In the genomic region with DNA sequence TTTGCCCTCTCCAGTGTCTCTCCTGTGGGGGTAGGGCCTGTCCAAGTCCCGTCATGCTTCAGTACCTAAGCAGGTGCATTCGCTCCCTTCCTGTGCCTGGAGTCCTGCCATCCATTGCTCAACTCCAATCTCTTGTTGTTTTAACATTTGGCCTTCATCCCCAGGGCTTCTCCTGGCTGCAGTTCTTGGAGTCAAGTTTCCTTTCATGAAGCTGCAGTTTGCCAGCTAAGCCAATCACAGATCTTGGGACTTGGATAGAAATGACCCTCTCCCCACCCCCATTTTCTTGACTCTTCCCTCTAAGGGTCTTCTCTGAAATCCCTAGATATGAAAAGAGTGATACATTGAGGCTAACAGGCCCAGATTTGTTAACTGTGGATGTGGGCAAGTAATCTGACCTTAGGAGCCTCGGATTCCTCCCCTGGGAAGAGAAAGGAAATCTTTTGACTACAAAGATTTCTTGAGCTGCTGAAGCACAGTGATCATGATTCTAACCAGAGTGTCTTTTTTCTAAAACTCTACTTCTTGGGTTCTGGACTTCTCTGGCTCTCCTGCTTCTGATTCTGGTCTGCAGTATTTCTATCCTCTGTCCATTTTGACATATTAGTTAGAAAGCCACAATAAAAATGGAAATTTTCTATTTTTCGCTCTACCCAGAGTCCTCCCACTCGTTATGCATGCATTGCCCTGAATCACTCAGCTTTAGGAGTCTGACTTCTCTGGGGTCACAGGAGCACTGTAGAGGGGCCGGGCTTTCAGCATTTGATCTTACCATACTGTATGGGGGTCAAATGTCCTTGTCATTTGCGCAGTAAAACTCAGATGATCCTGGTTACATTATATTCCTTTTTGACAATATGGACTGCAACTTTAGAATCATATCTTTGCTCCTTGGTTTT, we compare ENCODE assay signal across 9 cellular contexts.
DNase-seq lines count a peak whose midpoint lies in the region; ATAC-seq and TF ChIP-seq lines count a peak whose summit lies in the region.
"Had no signal": no experiment of that assay in that cellular context is flagged by ENCODE, and none has a peak within 500 bp of the region (broad histone marks: within the 10 kb centered on the region; RNA-seq: fewer than 3 reads in every experiment).

No MANE protein-coding gene starts in this region.

- peak; percentile 86 for ATAC-seq in Right ventricle myocardium inferior
- ATAC-seq in left lobe of liver: peak; percentile 95

- TF ChIP-seq POLR2A in adrenal gland (IDR thresholded peaks at IDR 0.05) (no peak), uterus (IDR thresholded peaks at IDR 0.05) (no peak)

- H3K4me1 ChIP-seq in right atrium auricular region (peaks cover 0 to 6% of the 10 kb centered on the region in 2 donors), adrenal gland (replicated peaks in 1 of 2) (peaks cover 6% of the 10 kb centered on the region in 2 donors), uterus (no peaks in the 10 kb centered on the region)

- WGBS in adrenal gland, 4 donors: 46 to 55% (median 53%) methylated on average over 7 of the region's 7 CpGs

- H3K4me3 ChIP-seq in right atrium auricular region (no peak overlapping the region), adrenal gland (no peak overlapping the region), uterus (no peak overlapping the region)
- H3K4me3 ChIP-seq: tibial artery had no signal

- H3K27ac ChIP-seq in right atrium auricular region (no peak overlapping the region), adrenal gland (peak overlapping the region in 4 of 5 donors; percentile 18 to 60 (median 37)), uterus (peak overlapping the region in 1 of 2 donors; percentile 45)
- H3K27ac ChIP-seq: tibial artery had no signal

- H3K36me3 ChIP-seq in right atrium auricular region (no peaks in the 10 kb centered on the region), adrenal gland (replicated peaks in 1 of 2) (no peaks in the 10 kb centered on the region), uterus (no peaks in the 10 kb centered on the region)
- H3K36me3 ChIP-seq: tibial artery had no signal

- intact Hi-C loops in Right ventricle myocardium inferior (cut with DNase I) (no loop called here), adrenal gland (cut with DNase I) (no loop called here), uterus (cut with DNase I; ENCODE audit: low total_unique reads) (no loop called here)

- H3K27me3 ChIP-seq in right atrium auricular region: no peaks in the 10 kb centered on the region
- no peaks in the 10 kb centered on the region for H3K27me3 ChIP-seq in adrenal gland
- no peaks in the 10 kb centered on the region for H3K27me3 ChIP-seq in uterus
- H3K27me3 ChIP-seq: tibial artery had no signal

- peak; percentile 73 for DNase-seq in Right ventricle myocardium inferior (ENCODE audit: missing footprints)
- DNase-seq in right atrium auricular region (ENCODE audit: low spot score): no peak
- DNase-seq in adrenal gland: peak; percentile 71 to 91 (median 84)
- peak; percentile 94 for DNase-seq in left lobe of liver (ENCODE audit: low spot score)
- peak; percentile 59 to 61 for DNase-seq in uterus
- no peak for DNase-seq in stimulated activated naive CD4-positive, alpha-beta T cell treated with Interleukin-2 at 50 U/mL for 16 hours (lab: John Stamatoyannopoulos, UW)
- DNase-seq in activated gamma-delta T cell treated with Interleukin-2 at 50 U/mL for 16 hours: no peak
- no peak for DNase-seq in KG1 (lab: John Stamatoyannopoulos, UW)
- DNase-seq: tibial artery had no signal

- TF ChIP-seq CTCF in right atrium auricular region (IDR thresholded peaks at IDR 0.05) (no peak), adrenal gland (IDR thresholded peaks at IDR 0.05) (no peak), uterus (IDR thresholded peaks at IDR 0.05) (no peak)

- H3K9me3 ChIP-seq in right atrium auricular region: no peaks in the 10 kb centered on the region
- no peaks in the 10 kb centered on the region for H3K9me3 ChIP-seq in adrenal gland (replicated peaks in 1 of 3)
- H3K9me3 ChIP-seq in uterus: no peaks in the 10 kb centered on the region
- H3K9me3 ChIP-seq: tibial artery had no signal

Comparison
In these comparisons a context has a peak if more than half of its experiments do, and no peak if none do; other contexts are left out.
1. DNase-seq: peak in Right ventricle myocardium inferior (single experiment), adrenal gland (7 of 7), left lobe of liver (single experiment) and uterus (2 of 2); none in right atrium auricular region (single experiment), stimulated activated naive CD4-positive, alpha-beta T cell treated with Interleukin-2 at 50 U/mL for 16 hours (single experiment), activated gamma-delta T cell treated with Interleukin-2 at 50 U/mL for 16 hours (single experiment) and KG1 (single experiment).
2. H3K27ac ChIP-seq: peak in adrenal gland (4 of 5); none in right atrium auricular region (0 of 2).